8 cellular contexts compared by ENCODE assay signal in genomic region chr9:133135193-133135745, GRCh38.
DNase-seq lines count a peak whose midpoint lies in the region; ATAC-seq and TF ChIP-seq lines count a peak whose summit lies in the region.

No MANE protein-coding gene starts in this region.

- no peaks in the 10 kb centered on the region for H3K9me3 ChIP-seq in DND-41 (ENCODE audit: insufficient read depth, low read length, severe bottlenecking)

- H3K27me3 ChIP-seq in DND-41 (ENCODE audit: insufficient read depth, low read length, poor library complexity) = no peaks in the 10 kb centered on the region

- CTCF ChIA-PET in RWPE1 (lab: Yijun Ruan, JAX) = interaction anchor here (0.9 to 3.1 kb wide), 4 partner anchors 9 to 87 kb away, joined by 3 to 34 read pairs (median 12); no protein-coding TSS in a partner anchor

- DNase-seq in DND-41 (no peak), RWPE1 (ENCODE audit: low spot score) (peak; percentile 100), anterior cingulate cortex (lab: John Stamatoyannopoulos, UW) (peak in 38 of 58 donors; percentile 21 to 85 (median 49)), hepatic stellate cell (ENCODE audit: low spot score) (peak; percentile 65), COLO829 (ENCODE audit: low spot score) (no peak), OCI-M1 (lab: John Stamatoyannopoulos, UW) (no peak)
- DNase-seq in stimulated activated CD4-positive, alpha-beta T cell treated with anti-CD3 and anti-CD28 coated beads, Interleukin-15, amount 100 ng/mL, for 1 hour (ENCODE audit: low read depth in 1 of 2, low spot score in 1 of 2) = peak; percentile 31 to 34

- peaks cover 41% of the 10 kb centered on the region for H3K4me1 ChIP-seq in DND-41 (ENCODE audit: insufficient read depth, low read length)

- H3K36me3 ChIP-seq in DND-41 (ENCODE audit: insufficient read depth, low read length) = peaks cover 2% of the 10 kb centered on the region; the same call in 1 of the 2 replicates

- H3K9ac ChIP-seq in DND-41 (ENCODE audit: low read depth, low read length) = no peak overlapping the region; the same call in 1 of the 2 replicates

- POLR2A ChIA-PET in RWPE1 (lab: Yijun Ruan, JAX; ENCODE audit: low non-redundant PET) = interaction anchor here (1.1 kb wide), 1 partner anchor 14 kb away, joined by 6 read pairs; no protein-coding TSS in a partner anchor

- peaks cover 77% of the 10 kb centered on the region for H3K79me2 ChIP-seq in DND-41 (ENCODE audit: insufficient read depth, low read length)

- peaks cover 74% of the 10 kb centered on the region for H4K20me1 ChIP-seq in DND-41 (ENCODE audit: insufficient read depth, low read length)

- H3K4me3 ChIP-seq in DND-41 (ENCODE audit: low read depth in 1 of 2, low read length in 2 of 2) = no peak overlapping the region

- TF ChIP-seq CTCF in DND-41 (IDR thresholded peaks at IDR 0.05; ENCODE audit: borderline replicate concordance, extremely low read depth, low read length, poor library complexity, severe bottlenecking) (no peak), RWPE1 (conservative IDR thresholded peaks at IDR 0.05; ENCODE audit: low read depth) (no peak)

- no peak overlapping the region for H2AFZ ChIP-seq in DND-41 (ENCODE audit: low read depth, low read length)

- ATAC-seq in DND-41 (ENCODE audit: insufficient read depth, low read depth) (no peak), GM21447 (IDR thresholded peaks at IDR 0.05; ENCODE audit: unreplicated experiment) (no peak)

- H3K27ac ChIP-seq in DND-41 (ENCODE audit: low read length) (peak overlapping the region; percentile 44), RWPE1 (peak overlapping the region; percentile 95)

- H3K4me2 ChIP-seq in DND-41 (ENCODE audit: insufficient read depth, low read length) = no peak overlapping the region

Comparison
In these comparisons a context has a peak if more than half of its experiments do, and no peak if none do; other contexts are left out.
1. DNase-seq: peak in RWPE1 (single experiment), anterior cingulate cortex (38 of 58), hepatic stellate cell (single experiment) and stimulated activated CD4-positive, alpha-beta T cell treated with anti-CD3 and anti-CD28 coated beads, Interleukin-15, amount 100 ng/mL, for 1 hour (2 of 2); none in DND-41 (single experiment), COLO829 (single experiment) and OCI-M1 (single experiment).